In the genomic region with DNA sequence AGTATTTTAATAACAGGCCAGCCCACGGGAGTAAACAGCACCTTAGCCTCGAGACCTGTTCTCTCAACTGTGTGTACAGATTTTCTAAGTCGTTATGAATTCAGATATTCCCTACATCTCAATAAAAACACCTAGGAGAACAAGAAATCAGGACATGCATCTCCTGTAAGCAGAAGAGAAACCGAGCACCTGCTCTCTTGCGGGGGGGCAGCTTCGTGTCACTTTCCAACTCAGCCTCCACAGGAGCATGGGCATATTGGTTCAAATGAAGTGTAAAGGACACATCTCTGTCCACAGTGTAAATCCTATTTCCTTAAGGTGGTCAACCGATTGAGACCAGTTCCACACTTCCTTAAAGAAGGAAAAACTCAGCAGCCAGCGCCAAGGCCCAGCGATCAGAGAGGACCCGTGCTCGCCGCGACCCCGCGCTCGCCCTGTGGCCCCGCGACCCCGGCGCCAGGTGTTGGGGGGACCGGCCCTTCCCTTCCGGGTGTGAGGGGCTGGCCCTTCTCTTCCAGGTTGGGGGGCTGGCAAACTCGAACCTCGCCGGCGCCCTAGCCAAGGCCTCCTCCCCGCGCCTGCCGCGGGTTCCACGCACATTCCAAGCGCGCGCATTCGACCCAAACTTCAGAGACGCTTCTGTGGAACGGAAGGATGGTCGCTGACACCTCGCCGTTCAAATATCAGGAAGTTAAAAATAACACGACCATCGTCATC, we compare ENCODE assay signal across 8 cellular contexts. TPM values are rescaled to one million over a fixed set of nuclear protein-coding genes. Genes with fewer than 3 reads are reported as not detected.
DNase-seq lines count a peak whose midpoint lies in the region; ATAC-seq and TF ChIP-seq lines count a peak whose summit lies in the region.

No MANE protein-coding gene starts in this region.

- H3K4me3 ChIP-seq in left ventricle myocardium inferior (peak overlapping the region; percentile 79), choroid plexus epithelial cell (ENCODE audit: low read depth, low read length) (peak overlapping the region; percentile 97), mucosa of descending colon (peak overlapping the region; percentile 56), uterus (peak overlapping the region; percentile 77 to 85)

- DNase-seq in left ventricle myocardium inferior (no peak), Right ventricle myocardium inferior (ENCODE audit: missing footprints) (no peak), choroid plexus epithelial cell (ENCODE audit: low read depth) (no peak), mucosa of descending colon (peak; percentile 37 to 63 (median 57)), uterus (no peak), HUDEP-2 (lab: John Stamatoyannopoulos, UW; ENCODE audit: unreplicated experiment in 76 of 76) (no peak)
- no peak for DNase-seq in stimulated activated naive CD4-positive, alpha-beta T cell treated with Interleukin-2 at 50 U/mL for 16 hours (lab: John Stamatoyannopoulos, UW)

- TF ChIP-seq POLR2A in uterus (IDR thresholded peaks at IDR 0.05), result no peak

- H3K36me3 ChIP-seq in left ventricle myocardium inferior, result peaks cover 11% of the 10 kb centered on the region
- no peaks in the 10 kb centered on the region for H3K36me3 ChIP-seq in mucosa of descending colon (ENCODE audit: low read depth)
- H3K36me3 ChIP-seq in uterus, result no peaks in the 10 kb centered on the region

- TF ChIP-seq CTCF in left ventricle myocardium inferior (IDR thresholded peaks at IDR 0.05; ENCODE audit: borderline replicate concordance) (no peak), choroid plexus epithelial cell (conservative IDR thresholded peaks at IDR 0.05; ENCODE audit: low read depth, low read length) (no peak), mucosa of descending colon (IDR thresholded peaks at IDR 0.05) (no peak), uterus (IDR thresholded peaks at IDR 0.05) (no peak)

- no peak overlapping the region for H3K27ac ChIP-seq in left ventricle myocardium inferior (replicated peaks)
- H3K27ac ChIP-seq in uterus, result no peak overlapping the region

- H3K4me1 ChIP-seq in left ventricle myocardium inferior (peaks cover 48% of the 10 kb centered on the region), mucosa of descending colon (ENCODE audit: low read depth) (peaks cover 9% of the 10 kb centered on the region), uterus (no peaks in the 10 kb centered on the region)

- H3K9me3 ChIP-seq in left ventricle myocardium inferior (replicated peaks), result peaks cover 5% of the 10 kb centered on the region
- peaks cover 2% of the 10 kb centered on the region for H3K9me3 ChIP-seq in mucosa of descending colon
- H3K9me3 ChIP-seq in uterus, result no peaks in the 10 kb centered on the region

- ATAC-seq in Right ventricle myocardium inferior, result no peak
- no peak for ATAC-seq in mucosa of descending colon
- ATAC-seq in HG02642 (IDR thresholded peaks at IDR 0.05; ENCODE audit: poor library complexity, unreplicated experiment), result no peak

- H3K27me3 ChIP-seq in left ventricle myocardium inferior (ENCODE audit: low read depth), result no peaks in the 10 kb centered on the region
- H3K27me3 ChIP-seq in uterus, result no peaks in the 10 kb centered on the region

- intact Hi-C loops in left ventricle myocardium inferior (cut with micrococcal nuclease), result no loop called here
- intact Hi-C loops in Right ventricle myocardium inferior (cut with DNase I), result no loop called here
- intact Hi-C loops in mucosa of descending colon (cut with DNase I, micrococcal nuclease), result no loop called here
- intact Hi-C loops in uterus (cut with DNase I; ENCODE audit: low total_unique reads), result no loop called here

RNA-seq across cellular contexts. Expression of a gene that starts 0.7 kb away (rescaled TPM):
- total RNA-seq in left ventricle myocardium inferior, result 9.8 TPM
- total RNA-seq in Right ventricle myocardium inferior, result 11.1 TPM
- total RNA-seq in mucosa of descending colon, result 100 to 1,000 TPM in 1 of 3 donors, 10 to 100 TPM in 2; 49.5 to 102 (median 92.3) TPM
- total RNA-seq in uterus, result 100 to 1,000 TPM in 1 of 4 donors, 10 to 100 TPM in 2, 1 to 10 TPM in 1; 6.9 to 113 (median 55.5) TPM

RNA-seq across cellular contexts. Expression of a gene that starts 1.6 kb away (rescaled TPM):
- 68.0 TPM for total RNA-seq in left ventricle myocardium inferior
- 79.2 TPM for total RNA-seq in Right ventricle myocardium inferior
- total RNA-seq in mucosa of descending colon, result 10 to 100 TPM; 61.9 to 87.3 (median 72.1) TPM
- total RNA-seq in uterus, result 100 to 1,000 TPM in 2 of 4 donors, 10 to 100 TPM in 2; 58.8 to 139 (median 88.6) TPM

RNA-seq across cellular contexts. Expression of a gene that starts 24.7 kb away (rescaled TPM):
- total RNA-seq in left ventricle myocardium inferior (1.1 TPM), Right ventricle myocardium inferior (0.62 TPM), mucosa of descending colon (1 to 10 TPM; 2.2 to 3.5 (median 3.0) TPM), uterus (10 to 100 TPM in 2 of 4 donors, 1 to 10 TPM in 2; 3.3 to 82.6 (median 19.0) TPM)

Comparison
In these comparisons a context has a peak if more than half of its experiments do, and no peak if none do; other contexts are left out.
1. DNase-seq: peak in mucosa of descending colon (3 of 3); none in left ventricle myocardium inferior (single experiment), Right ventricle myocardium inferior (single experiment), choroid plexus epithelial cell (single experiment), uterus (0 of 2), stimulated activated naive CD4-positive, alpha-beta T cell treated with Interleukin-2 at 50 U/mL for 16 hours (single experiment) and HUDEP-2 (0 of 76).
2. Peak in every context shown above with its lines, with median percentiles within 50 percentile points of each other: H3K4me3 ChIP-seq.